ENCODE assay signal across 8 cellular contexts in genomic region chr1:25232866-25233784, GRCh38. TPM values are rescaled to one million over a fixed set of nuclear protein-coding genes. Genes with fewer than 3 reads are reported as not detected.
A peak's percentile ranks its signal among the peaks of the same experiment; 100 is the strongest.
DNase-seq lines count a peak whose midpoint lies in the region; ATAC-seq and TF ChIP-seq lines count a peak whose summit lies in the region.

No MANE protein-coding gene starts in this region.

- TF ChIP-seq CTCF in lung (IDR thresholded peaks at IDR 0.05; ENCODE audit: control extremely low read depth, extremely low read depth): no peak

- H3K27ac ChIP-seq in effector memory CD4-positive, alpha-beta T cell (ENCODE audit: insufficient read depth, low read length, poor library complexity, severe bottlenecking): peak overlapping the region; percentile 94
- H3K27ac ChIP-seq in lung (ENCODE audit: low read depth in 1 of 2, low read length in 1 of 2): peak overlapping the region; percentile 88 to 95

- peak; percentile 54 for ATAC-seq in HG02798 (IDR thresholded peaks at IDR 0.05; ENCODE audit: poor library complexity, unreplicated experiment)
- ATAC-seq in lung (ENCODE audit: insufficient read depth, low FRiP score): peak; percentile 93

- WGBS in lung, 2 donors: 22 to 23% methylated on average over 13 of the region's 13 CpGs

- H3K27me3 ChIP-seq in effector memory CD4-positive, alpha-beta T cell (replicated peaks; ENCODE audit: control insufficient read depth, insufficient read depth, low read length, poor library complexity, severe bottlenecking): no peaks in the 10 kb centered on the region
- H3K27me3 ChIP-seq in lung (ENCODE audit: control insufficient read depth, insufficient read depth): no peaks in the 10 kb centered on the region

- DNase-seq in NCI-H526 (lab: John Stamatoyannopoulos, UW) (peak; percentile 30 to 52), NCI-H526 treated with DMSO at 0.1 percent for 48 hours (lab: John Stamatoyannopoulos, UW) (no peak), NCI-H2196 treated with DMSO at 0.1 percent for 48 hours (lab: John Stamatoyannopoulos, UW; ENCODE audit: unreplicated experiment) (peak; percentile 77), lung (ENCODE audit: low spot score) (peak; percentile 89)
- DNase-seq in activated CD4-positive, alpha-beta T cell treated with anti-CD3 and anti-CD28 coated beads for 48 hours: peak; percentile 77
- peak; percentile 17 to 41 (median 25) for DNase-seq in effector memory CD4-positive, alpha-beta T cell
- peak; percentile 29 for DNase-seq in stimulated activated CD8-positive, alpha-beta memory T cell treated with anti-CD3 and anti-CD28 coated beads, Interleukin-4, amount 100 ng/mL, for 24 hours (ENCODE audit: low read depth)

- no peaks in the 10 kb centered on the region for H3K9me3 ChIP-seq in effector memory CD4-positive, alpha-beta T cell (ENCODE audit: control insufficient read depth, low read length)
- H3K9me3 ChIP-seq in lung (ENCODE audit: control insufficient read depth in 2 of 2, insufficient read depth in 1 of 2, low read length in 1 of 2): no peaks in the 10 kb centered on the region

- H3K4me1 ChIP-seq in effector memory CD4-positive, alpha-beta T cell (ENCODE audit: control insufficient read depth, insufficient read depth, low read length, poor library complexity, severe bottlenecking): peaks cover 6% of the 10 kb centered on the region
- peaks cover 0 to 13% of the 10 kb centered on the region in 2 donors for H3K4me1 ChIP-seq in lung (ENCODE audit: control insufficient read depth in 2 of 2, insufficient read depth in 2 of 2, low read length in 2 of 2)

- peak overlapping the region; percentile 84 for H3K4me3 ChIP-seq in effector memory CD4-positive, alpha-beta T cell (ENCODE audit: insufficient read depth, low read depth, low read length, poor library complexity, severe bottlenecking)
- H3K4me3 ChIP-seq in lung: peak overlapping the region; percentile 68

- peaks cover 20% of the 10 kb centered on the region for H3K36me3 ChIP-seq in effector memory CD4-positive, alpha-beta T cell (ENCODE audit: control insufficient read depth, insufficient read depth, low read length)
- H3K36me3 ChIP-seq in lung (ENCODE audit: control insufficient read depth in 2 of 2, insufficient read depth in 2 of 2, low read length in 2 of 2): peaks cover 8 to 12% of the 10 kb centered on the region in 2 donors

RNA-seq across cellular contexts. Expression of gene SYF2, which starts 0.8 kb away (rescaled TPM):
- 10 to 100 TPM; 29.7 to 99.4 TPM for total RNA-seq in lung
- polyA plus RNA-seq in lung: 10 to 100 TPM; 51.4 to 83.5 TPM

RNA-seq across cellular contexts. Expression of gene RSRP1, which starts 14.1 kb away (rescaled TPM):
- total RNA-seq in lung: 100 to 1,000 TPM; 104 to 210 TPM
- 100 to 1,000 TPM in 1 of 2 donors, 10 to 100 TPM in 1; 72.6 to 364 TPM for polyA plus RNA-seq in lung

RNA-seq across cellular contexts. Expression of gene RHD, which starts 39.2 kb away (rescaled TPM):
- 1 to 10 TPM in 1 of 2 donors, not detected in 1; 2.2 TPM for total RNA-seq in lung
- under 1 TPM; 0.12 to 0.27 TPM for polyA plus RNA-seq in lung
